1 cellular context compared by ENCODE assay signal in genomic region chr2:221111739-221112138, GRCh38.
TF ChIP-seq lines count a peak whose summit lies in the region.

No MANE protein-coding gene starts in this region.

TF ChIP-seq in GM23338, 12 proteins besides CTCF, POLR2A, EP300 and RAD21 (continued from another document):
- TF ChIP-seq ZNF462 (CRISPR knock-in tag; IDR thresholded peaks at IDR 0.05) = no peak
- TF ChIP-seq ETS1 (IDR thresholded peaks at IDR 0.05) = no peak
- TF ChIP-seq REST (IDR thresholded peaks at IDR 0.05; ENCODE audit: unreplicated experiment) = no peak
- TF ChIP-seq NANOG (IDR thresholded peaks at IDR 0.05; ENCODE audit: borderline replicate concordance) = no peak
- TF ChIP-seq ZNF114 (CRISPR knock-in tag; IDR thresholded peaks at IDR 0.05) = no peak
- no peak for TF ChIP-seq STAT1 (IDR thresholded peaks at IDR 0.05; ENCODE audit: unreplicated experiment)
- no peak for TF ChIP-seq EZH2phosphoT487 (IDR thresholded peaks at IDR 0.05; ENCODE audit: unreplicated experiment)
- TF ChIP-seq CREB1 (CRISPR knock-in tag; IDR thresholded peaks at IDR 0.05; ENCODE audit: low read depth) = no peak
- no peak for TF ChIP-seq POLR2AphosphoS5 (IDR thresholded peaks at IDR 0.05; ENCODE audit: low read depth)
- TF ChIP-seq JUNB (IDR thresholded peaks at IDR 0.05; ENCODE audit: unreplicated experiment) = no peak
